ENCODE assay signal across 8 cellular contexts in genomic region chr19:34269968-34270621, GRCh38. TPM values are rescaled to one million over a fixed set of nuclear protein-coding genes. Genes with fewer than 3 reads are reported as not detected.
DNase-seq lines count a peak whose midpoint lies in the region; ATAC-seq and TF ChIP-seq lines count a peak whose summit lies in the region.

No MANE protein-coding gene starts in this region.

- H3K27ac ChIP-seq in colonic mucosa (peak overlapping the region; percentile 50), lower lobe of right lung (peak overlapping the region; percentile 86)

- H3K36me3 ChIP-seq in colonic mucosa (no peaks in the 10 kb centered on the region), lower lobe of right lung (no peaks in the 10 kb centered on the region)

- peak; percentile 73 for ATAC-seq in GM19452 (IDR thresholded peaks at IDR 0.05; ENCODE audit: unreplicated experiment)
- ATAC-seq in lower lobe of right lung = peak; percentile 81 to 83

- no peaks in the 10 kb centered on the region for H3K9me3 ChIP-seq in colonic mucosa
- no peaks in the 10 kb centered on the region for H3K9me3 ChIP-seq in lower lobe of right lung

- H3K27me3 ChIP-seq in colonic mucosa (no peaks in the 10 kb centered on the region), lower lobe of right lung (ENCODE audit: low read depth) (no peaks in the 10 kb centered on the region)

- H3K4me1 ChIP-seq in colonic mucosa (peaks cover 9% of the 10 kb centered on the region), lower lobe of right lung (peaks cover 64% of the 10 kb centered on the region)

- DNase-seq in ACHN (peak; percentile 17), KBM-7 (peak; percentile 85), colonic mucosa (peak; percentile 45), lower lobe of right lung (peak; percentile 77), NCI-H446 (lab: John Stamatoyannopoulos, UW) (no peak)
- peak; percentile 30 to 34 for DNase-seq in activated CD4-positive, alpha-beta T cell treated with anti-CD3 and anti-CD28 coated beads for 24 hours (ENCODE audit: low read depth in 2 of 2)
- peak; percentile 3 for DNase-seq in stimulated activated CD8-positive, alpha-beta memory T cell treated with anti-CD3 and anti-CD28 coated beads, Interleukin-15, amount 100 ng/mL, for 24 hours (ENCODE audit: low read depth)

- intact Hi-C loops in colonic mucosa (cut with DNase I) (no loop called here), lower lobe of right lung (cut with DNase I) (no loop called here)

- no peak for TF ChIP-seq CTCF in colonic mucosa (IDR thresholded peaks at IDR 0.05)
- TF ChIP-seq CTCF in lower lobe of right lung (IDR thresholded peaks at IDR 0.05) = no peak

- in situ Hi-C loops in ACHN (cut with HindIII; ENCODE audit: low pct_ligation_motif_present, low pct_unique_long_range_greater_than_20kb, low sequenced_read_pairs) (no loop called here), KBM-7 (cut with MboI; ENCODE audit: low pct_unique_long_range_greater_than_20kb, low sequenced_read_pairs) (no loop called here)

- no peak overlapping the region for H3K4me3 ChIP-seq in colonic mucosa
- peak overlapping the region; percentile 9 for H3K4me3 ChIP-seq in lower lobe of right lung

- peak overlapping the region; percentile 16 to 48 for H3K9ac ChIP-seq in colonic mucosa (ENCODE audit: low read depth in 2 of 2, low read length in 2 of 2)

RNA-seq across cellular contexts. Expression of gene GARRE1, which starts 15.7 kb away (rescaled TPM):
- total RNA-seq in colonic mucosa = 10 to 100 TPM; 13.0 to 26.7 TPM
- 31.2 TPM for total RNA-seq in lower lobe of right lung

Comparison
In these comparisons a context has a peak if more than half of its experiments do, and no peak if none do; other contexts are left out.
1. DNase-seq: peak in ACHN (single experiment), KBM-7 (single experiment), activated CD4-positive, alpha-beta T cell treated with anti-CD3 and anti-CD28 coated beads for 24 hours (2 of 2), colonic mucosa (single experiment), lower lobe of right lung (single experiment) and stimulated activated CD8-positive, alpha-beta memory T cell treated with anti-CD3 and anti-CD28 coated beads, Interleukin-15, amount 100 ng/mL, for 24 hours (single experiment); none in NCI-H446 (0 of 2).